In genomic region chrX:151724563-151725337, GRCh38 we compare ENCODE assay signal across 1 cellular context.
TF ChIP-seq lines count a peak whose summit lies in the region.

No MANE protein-coding gene starts in this region.

TF ChIP-seq in HepG2, 621 proteins besides CTCF, POLR2A, EP300 and RAD21:
- TF ChIP-seq ZFP62 (CRISPR knock-in tag; IDR thresholded peaks at IDR 0.05) (no peak), SIN3A (IDR thresholded peaks at IDR 0.05; ENCODE audit: borderline replicate concordance, low read depth, low read length) (no peak), ZBTB49 (CRISPR knock-in tag; IDR thresholded peaks at IDR 0.05; ENCODE audit: borderline replicate concordance) (no peak), AHR (CRISPR knock-in tag; IDR thresholded peaks at IDR 0.05) (no peak), ZNF740 (CRISPR knock-in tag; IDR thresholded peaks at IDR 0.05) (no peak), ZBTB43 (CRISPR knock-in tag; conservative IDR thresholded peaks at IDR 0.05) (no peak), ZNF550 (CRISPR knock-in tag; IDR thresholded peaks at IDR 0.05; ENCODE audit: borderline replicate concordance) (no peak), ZNF382 (CRISPR knock-in tag; IDR thresholded peaks at IDR 0.05; ENCODE audit: borderline replicate concordance) (no peak), ZNF775 (CRISPR knock-in tag; IDR thresholded peaks at IDR 0.05; ENCODE audit: borderline replicate concordance) (no peak), RBM39 (IDR thresholded peaks at IDR 0.05; ENCODE audit: low read depth, low read length, poor library complexity, severe bottlenecking) (no peak), ZNF567 (CRISPR knock-in tag; IDR thresholded peaks at IDR 0.05; ENCODE audit: borderline replicate concordance) (no peak)
